ENCODE assay signal across 8 cellular contexts in the genomic region with DNA sequence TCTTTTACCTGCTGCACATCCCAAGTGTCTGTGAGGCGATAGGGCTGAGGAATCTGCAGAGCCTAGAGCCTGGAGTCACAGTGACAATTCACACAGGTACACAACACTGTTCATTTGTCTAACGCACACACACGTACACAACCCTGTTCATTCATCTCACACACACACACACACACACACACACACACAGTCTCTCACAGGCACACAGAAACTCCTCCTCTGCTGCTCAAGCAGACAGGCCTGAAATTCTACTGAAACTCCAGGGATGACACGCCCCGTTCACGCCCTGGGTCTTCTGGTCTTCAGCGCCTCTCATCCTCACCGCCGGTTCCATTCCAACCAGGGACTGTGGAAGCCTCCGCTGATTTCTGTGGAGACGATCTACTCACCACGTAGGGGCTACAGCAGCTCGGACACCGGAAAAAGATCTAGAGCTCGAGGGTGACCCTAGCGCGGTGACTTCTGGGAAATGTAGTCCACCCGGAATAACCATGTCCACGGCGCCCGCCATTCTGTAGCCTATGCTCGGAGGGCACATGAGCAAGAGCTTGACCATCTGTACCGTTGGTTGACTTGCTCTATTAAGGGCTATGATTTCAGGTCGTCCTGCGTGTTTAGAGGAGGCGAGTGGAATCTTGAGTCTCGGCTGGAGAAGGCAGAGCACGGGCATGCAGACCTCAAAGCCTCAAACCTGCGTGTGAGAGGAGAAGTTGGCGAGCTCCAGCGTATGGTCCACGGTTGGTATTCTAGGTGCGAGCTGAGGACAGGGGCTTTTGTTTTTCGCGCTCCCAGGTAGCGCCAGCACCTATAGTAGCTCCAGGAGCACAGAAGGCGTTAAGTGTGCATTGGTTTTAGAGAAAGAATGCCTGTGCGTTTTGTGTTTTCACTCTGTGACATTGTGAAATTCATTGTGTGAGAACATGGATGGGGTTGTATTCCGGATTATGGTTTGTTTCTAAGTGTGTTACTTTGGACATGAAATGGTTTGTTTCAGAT. TPM values are rescaled to one million over a fixed set of nuclear protein-coding genes. Genes with fewer than 3 reads are reported as not detected.
DNase-seq lines count a peak whose midpoint lies in the region; ATAC-seq and TF ChIP-seq lines count a peak whose summit lies in the region.

No MANE protein-coding gene starts in this region.

- CTCF ChIA-PET in GM10248 (lab: Yijun Ruan, JAX): interaction anchor here (0.7 to 1.4 kb wide), 4 partner anchors 9 to 49 kb away, joined by 3 read pairs; partner anchors contain the start of gene ZNF221

- TF ChIP-seq CTCF in GM10248 (IDR thresholded peaks at IDR 0.05; ENCODE audit: control extremely low read depth, extremely low read depth, low read depth, missing control alignments): no peak

- peaks cover 55% of the 10 kb centered on the region for H3K9me3 Mint-ChIP-seq in stimulated activated naive CD8-positive, alpha-beta T cell treated with anti-CD3 and anti-CD28 coated beads, Interleukin-15, Interleukin-2, amounts not matched to agents 100 ng/mL and 50 ng/mL, for 24 hours

- POLR2A ChIA-PET in GM10248 (lab: Yijun Ruan, JAX): no interaction called here

- H3K9me3 ChIP-seq in SJCRH30 (replicated peaks) (peaks cover 12% of the 10 kb centered on the region), neuron (ENCODE audit: low read length) (peaks cover 23% of the 10 kb centered on the region)

- no peaks in the 10 kb centered on the region for H3K4me1 ChIP-seq in SJCRH30
- H3K4me1 ChIP-seq in neuron (ENCODE audit: insufficient read depth, low read length): peaks cover 5% of the 10 kb centered on the region

- H2AFZ ChIP-seq in neuron (ENCODE audit: low read depth, low read length): peak overlapping the region; percentile 93

- peak overlapping the region; percentile 69 for H3K4me3 ChIP-seq in SJCRH30
- peak overlapping the region; percentile 50 for H3K4me3 ChIP-seq in neuron (ENCODE audit: low read length)

- H3K27me3 Mint-ChIP-seq in stimulated activated naive CD8-positive, alpha-beta T cell treated with anti-CD3 and anti-CD28 coated beads, Interleukin-15, Interleukin-2, amounts not matched to agents 100 ng/mL and 50 ng/mL, for 24 hours: no peaks in the 10 kb centered on the region

- H3K27ac Mint-ChIP-seq in stimulated activated naive CD8-positive, alpha-beta T cell treated with anti-CD3 and anti-CD28 coated beads, Interleukin-15, Interleukin-2, amounts not matched to agents 100 ng/mL and 50 ng/mL, for 24 hours: peak overlapping the region; percentile 80

- peak; percentile 70 for ATAC-seq in HG03045 (IDR thresholded peaks at IDR 0.05; ENCODE audit: unreplicated experiment)

- H3K4me3 Mint-ChIP-seq in stimulated activated naive CD8-positive, alpha-beta T cell treated with anti-CD3 and anti-CD28 coated beads, Interleukin-15, Interleukin-2, amounts not matched to agents 100 ng/mL and 50 ng/mL, for 24 hours: peak overlapping the region; percentile 86

- peak overlapping the region; percentile 15; the same call in 1 of the 2 replicates for H3K27ac ChIP-seq in SJCRH30

- peaks cover 64% of the 10 kb centered on the region for H3K36me3 Mint-ChIP-seq in stimulated activated naive CD8-positive, alpha-beta T cell treated with anti-CD3 and anti-CD28 coated beads, Interleukin-15, Interleukin-2, amounts not matched to agents 100 ng/mL and 50 ng/mL, for 24 hours (ENCODE audit: low read depth)

- peaks cover 18% of the 10 kb centered on the region for H3K4me1 Mint-ChIP-seq in stimulated activated naive CD8-positive, alpha-beta T cell treated with anti-CD3 and anti-CD28 coated beads, Interleukin-15, Interleukin-2, amounts not matched to agents 100 ng/mL and 50 ng/mL, for 24 hours (ENCODE audit: low read depth)

- H3K36me3 ChIP-seq in SJCRH30 (peaks cover 2% of the 10 kb centered on the region; the same call in 1 of the 2 replicates), neuron (ENCODE audit: insufficient read depth, low read length) (peaks cover 3% of the 10 kb centered on the region)

- DNase-seq in GM10248 (ENCODE audit: extremely low spot score): peak; percentile 85
- DNase-seq in SJCRH30: peak; percentile 85 to 90
- DNase-seq in activated naive CD4-positive, alpha-beta T cell treated with anti-CD3 and anti-CD28 coated beads, Interleukin-2, amount 50 U/mL, for 16 hours: peak; percentile 61
- peak; percentile 74 for DNase-seq in globus pallidus (ENCODE audit: low spot score)
- DNase-seq in Kasumi-1 (lab: John Stamatoyannopoulos, UW): no peak

- H3K27me3 ChIP-seq in SJCRH30 (no peaks in the 10 kb centered on the region), neuron (ENCODE audit: insufficient read depth, low read length) (no peaks in the 10 kb centered on the region)

RNA-seq across cellular contexts. Expression of gene ZNF404, which starts 17.9 kb away (rescaled TPM):
- total RNA-seq in SJCRH30 (2014; rRNA removed; shearing (Covaris generic)): 0.63 and 1.6 TPM in 2 replicates

RNA-seq across cellular contexts. Expression of gene ZNF45, which starts 33.4 kb away (rescaled TPM):
- 14.2 and 14.4 TPM in 2 replicates for total RNA-seq in SJCRH30 (2014; rRNA removed; shearing (Covaris generic))

RNA-seq across cellular contexts. Expression of gene ZNF221, which starts 49.3 kb away (rescaled TPM):
- total RNA-seq in SJCRH30 (2014; rRNA removed; shearing (Covaris generic)): 7.5 and 8.5 TPM in 2 replicates

Comparison
In these comparisons a context has a peak if more than half of its experiments do, and no peak if none do; other contexts are left out.
1. DNase-seq: peak in GM10248 (single experiment), SJCRH30 (2 of 2), activated naive CD4-positive, alpha-beta T cell treated with anti-CD3 and anti-CD28 coated beads, Interleukin-2, amount 50 U/mL, for 16 hours (single experiment) and globus pallidus (single experiment); none in Kasumi-1 (0 of 2).